7 cellular contexts compared by ENCODE assay signal in the genomic region with DNA sequence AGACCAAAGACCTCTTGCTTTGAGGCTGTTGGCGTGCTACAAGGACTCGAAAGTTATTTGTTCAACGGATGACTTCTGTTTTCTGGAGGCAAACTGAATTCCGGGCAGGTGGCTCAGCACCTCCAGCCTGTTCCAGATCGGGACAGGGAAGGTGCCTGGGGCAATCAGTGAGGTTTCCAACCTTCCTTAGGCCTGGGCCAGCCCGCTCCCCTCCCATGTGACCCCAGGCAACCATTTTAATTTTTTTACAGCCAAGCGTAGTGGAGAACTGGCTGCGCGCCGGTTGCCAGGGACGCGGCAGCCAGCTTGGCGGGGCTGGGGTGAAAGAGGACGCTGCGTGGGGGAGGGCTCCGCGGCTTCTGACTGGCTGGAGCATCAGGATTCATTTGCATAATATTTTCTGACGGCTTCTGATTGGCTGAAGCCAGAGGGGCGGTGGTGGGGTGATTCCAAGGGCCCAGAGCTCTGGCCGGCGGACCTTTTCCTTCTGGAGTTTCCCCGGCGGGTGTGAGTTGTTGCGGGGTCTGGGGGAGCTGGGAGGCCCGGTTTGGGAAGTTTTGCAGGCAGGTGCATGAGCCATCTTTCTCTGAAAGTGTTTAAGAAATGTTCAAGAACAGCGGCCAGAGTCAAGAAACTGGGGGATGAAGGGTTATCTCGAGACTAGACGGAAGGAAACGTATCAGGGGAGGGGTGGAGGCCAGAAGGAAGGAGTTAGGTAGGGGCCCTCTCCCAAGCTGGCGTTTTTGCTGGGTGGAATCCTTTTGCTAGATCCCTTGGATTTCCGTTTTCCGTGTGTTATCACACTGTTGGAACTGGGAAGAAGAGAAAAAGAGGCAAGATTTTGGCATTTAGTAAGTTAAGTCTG. TPM values are rescaled to one million over a fixed set of nuclear protein-coding genes. Genes with fewer than 3 reads are reported as not detected.
A peak's percentile ranks its signal among the peaks of the same experiment; 100 is the strongest.
DNase-seq lines count a peak whose midpoint lies in the region; ATAC-seq lines count a peak whose summit lies in the region.

Gene MID1IP1 (plus strand): TSS at position 479 of the 865 bp plus-strand sequence. CDS start 3,488 bp downstream, outside the sequence.

- H3K27ac Mint-ChIP-seq in activated T-cell treated with anti-CD3 and anti-CD28 coated beads, Interleukin-2, amount 50 U/mL, for 24 hours, result peak within 1 kb of the TSS; percentile 95

- H3K4me1 Mint-ChIP-seq in activated T-cell treated with anti-CD3 and anti-CD28 coated beads, Interleukin-2, amount 50 U/mL, for 24 hours (ENCODE audit: low read depth), result peaks cover 14% of the 10 kb centered on the region

- H3K9me3 Mint-ChIP-seq in activated T-cell treated with anti-CD3 and anti-CD28 coated beads, Interleukin-2, amount 50 U/mL, for 24 hours, result no peaks in the 10 kb centered on the region

- peak within 1 kb of the TSS; percentile 94 for H3K4me3 Mint-ChIP-seq in activated T-cell treated with anti-CD3 and anti-CD28 coated beads, Interleukin-2, amount 50 U/mL, for 24 hours

- DNase-seq in NOMO-1 treated with DMSO at 0.1 percent for 48 hours (lab: John Stamatoyannopoulos, UW; ENCODE audit: unreplicated experiment) (peak; percentile 87), epidermal melanocyte (ENCODE audit: insufficient read length, low spot score) (peak; percentile 82), mesenteric fat pad (ENCODE audit: low spot score) (peak; percentile 94)
- DNase-seq in activated T-cell treated with anti-CD3 and anti-CD28 coated beads, Interleukin-2, amount 50 U/mL, for 24 hours, result peak; percentile 77
- DNase-seq in stimulated activated CD8-positive, alpha-beta memory T cell treated with anti-CD3 and anti-CD28 coated beads, Interleukin-12 subunit alpha, Interleukin-12 subunit beta, amount 100 ng/mL, for 4 hours (ENCODE audit: low read depth), result peak; percentile 41

- peaks cover 24% of the 10 kb centered on the region for H3K27me3 Mint-ChIP-seq in activated T-cell treated with anti-CD3 and anti-CD28 coated beads, Interleukin-2, amount 50 U/mL, for 24 hours

- ATAC-seq in GM18858 (IDR thresholded peaks at IDR 0.05; ENCODE audit: unreplicated experiment), result peak; percentile 52
- peak; percentile 37 for ATAC-seq in HG03558 (IDR thresholded peaks at IDR 0.05; ENCODE audit: extremely low read depth, unreplicated experiment)

- peaks cover 46% of the 10 kb centered on the region for H3K36me3 Mint-ChIP-seq in activated T-cell treated with anti-CD3 and anti-CD28 coated beads, Interleukin-2, amount 50 U/mL, for 24 hours (ENCODE audit: low read depth)

RNA-seq across cellular contexts. Expression of gene MID1IP1, which starts in this region (rescaled TPM):
- 35.0 TPM for total RNA-seq in mesenteric fat pad

Comparison
In these comparisons a context has a peak if more than half of its experiments do, and no peak if none do; other contexts are left out.
1. Peak in every context shown above with its lines: DNase-seq and ATAC-seq.
2. DNase-seq: peak in every context shown above with its lines; median percentile 94 in mesenteric fat pad; 87 in NOMO-1 treated with DMSO at 0.1 percent for 48 hours; 82 in epidermal melanocyte; 77 in activated T-cell treated with anti-CD3 and anti-CD28 coated beads, Interleukin-2, amount 50 U/mL, for 24 hours; 41 in stimulated activated CD8-positive, alpha-beta memory T cell treated with anti-CD3 and anti-CD28 coated beads, Interleukin-12 subunit alpha, Interleukin-12 subunit beta, amount 100 ng/mL, for 4 hours.